9 cellular contexts compared by ENCODE assay signal in genomic region chr9:129610473-129611301, GRCh38. TPM values are rescaled to one million over a fixed set of nuclear protein-coding genes. Genes with fewer than 3 reads are reported as not detected.
DNase-seq lines count a peak whose midpoint lies in the region; ATAC-seq, FAIRE-seq and TF ChIP-seq lines count a peak whose summit lies in the region.
"Had no signal": no experiment of that assay in that cellular context is flagged by ENCODE, and none has a peak within 500 bp of the region (broad histone marks: within the 10 kb centered on the region; RNA-seq: fewer than 3 reads in every experiment).

No MANE protein-coding gene starts in this region.

- in situ Hi-C loops in SK-MEL-5 (cut with HindIII; ENCODE audit: low pct_unique_long_range_greater_than_20kb, low sequenced_read_pairs): no loop called here

- peaks cover 15% of the 10 kb centered on the region for H3K27me3 ChIP-seq in HUES48 (ENCODE audit: control insufficient read depth, insufficient read depth, low read length)
- peaks cover 11% of the 10 kb centered on the region for H3K27me3 ChIP-seq in neutrophil
- no peaks in the 10 kb centered on the region for H3K27me3 ChIP-seq in thoracic aorta (replicated peaks; ENCODE audit: insufficient read depth)

- no peak overlapping the region for H3K9ac ChIP-seq in HUES48 (ENCODE audit: low read depth, low read length)

- peak; percentile 49 for DNase-seq in DMS153 treated with DMSO at 0.1 percent for 48 hours (lab: John Stamatoyannopoulos, UW; ENCODE audit: unreplicated experiment)
- DNase-seq in DMS153 (lab: John Stamatoyannopoulos, UW): no peak
- peak; percentile 77 for DNase-seq in SK-MEL-5 (ENCODE audit: low read depth, low spot score)
- DNase-seq in activated naive CD4-positive, alpha-beta T cell treated with Interleukin-2 at 50 U/mL for 16 hours: peak; percentile 73
- peak; percentile 83 to 88 for DNase-seq in frontal cortex (ENCODE audit: low spot score in 2 of 2)
- DNase-seq in thoracic aorta (ENCODE audit: low spot score): no peak

- H3K27ac ChIP-seq in HUES48 (ENCODE audit: low read depth, low read length) (no peak overlapping the region), neutrophil (peak overlapping the region; percentile 80), thoracic aorta (peak overlapping the region; percentile 89 to 96)

- peaks cover 17% of the 10 kb centered on the region; the same call in 1 of the 2 replicates for H3K4me1 ChIP-seq in HUES48 (ENCODE audit: control insufficient read depth, insufficient read depth, low read length)
- H3K4me1 ChIP-seq in neutrophil (ENCODE audit: control insufficient read depth in 1 of 2, insufficient read depth in 1 of 2, low read depth in 1 of 2, low read length in 1 of 2): peaks cover 37 to 43% of the 10 kb centered on the region in 2 experiments
- H3K4me1 ChIP-seq in thoracic aorta (ENCODE audit: control insufficient read depth in 1 of 2, low read depth in 2 of 2): peaks cover 26 to 64% of the 10 kb centered on the region in 2 donors

- H3K9me3 ChIP-seq in HUES48 (ENCODE audit: control insufficient read depth, insufficient read depth, low read length) (no peaks in the 10 kb centered on the region), neutrophil (no peaks in the 10 kb centered on the region), thoracic aorta (no peaks in the 10 kb centered on the region)

- FAIRE-seq in frontal cortex (lab: Jason Lieb, UNC): no peak
- FAIRE-seq: A204.1 had no signal

- H3K4me3 ChIP-seq in HUES48 (ENCODE audit: low read depth, low read length) (peak overlapping the region; percentile 65), neutrophil (ENCODE audit: low read depth in 1 of 2, low read length in 1 of 2) (peak overlapping the region; percentile 71 to 76), thoracic aorta (peak overlapping the region; percentile 77)

- ATAC-seq in thoracic aorta (ENCODE audit: insufficient number of reproducible peaks, low FRiP score, low read depth): peak; percentile 9

- TF ChIP-seq CTCF in neutrophil (IDR thresholded peaks at IDR 0.05) (peak; percentile 97), thoracic aorta (IDR thresholded peaks at IDR 0.05) (peak; percentile 90)

- H3K36me3 ChIP-seq in HUES48 (ENCODE audit: control insufficient read depth, insufficient read depth, low read length) (no peaks in the 10 kb centered on the region), neutrophil (no peaks in the 10 kb centered on the region), thoracic aorta (no peaks in the 10 kb centered on the region)

RNA-seq across cellular contexts. Expression of gene C9orf50, which starts 10.2 kb away (rescaled TPM):
- total RNA-seq in SK-MEL-5 (2014; rRNA removed; shearing (Covaris generic)): not detected in 2 replicates
- polyA plus RNA-seq in SK-MEL-5 (2015; cell fraction: cytosol; rRNA removed): not detected in 2 replicates
- polyA plus RNA-seq in SK-MEL-5 (2015; cell fraction: nucleus; rRNA removed): not detected in 2 replicates
- total RNA-seq in frontal cortex (not detected), thoracic aorta (not detected)

RNA-seq across cellular contexts. Expression of gene NTMT1, which starts 15.3 kb away (rescaled TPM):
- total RNA-seq in SK-MEL-5 (2014; rRNA removed; shearing (Covaris generic)): 35.7 and 41.0 TPM in 2 replicates
- 43.2 and 55.5 TPM in 2 replicates for polyA plus RNA-seq in SK-MEL-5 (2015; cell fraction: cytosol; rRNA removed)
- polyA plus RNA-seq in SK-MEL-5 (2015; cell fraction: nucleus; rRNA removed): 25.2 and 39.4 TPM in 2 replicates
- 11.4 TPM for total RNA-seq in frontal cortex
- total RNA-seq in thoracic aorta: 10 to 100 TPM; 16.9 to 27.2 TPM

RNA-seq across cellular contexts. Expression of gene ASB6, which starts 31.3 kb away (rescaled TPM):
- 14.2 and 17.3 TPM in 2 replicates for total RNA-seq in SK-MEL-5 (2014; rRNA removed; shearing (Covaris generic))
- polyA plus RNA-seq in SK-MEL-5 (2015; cell fraction: cytosol; rRNA removed): 40.3 and 52.9 TPM in 2 replicates
- polyA plus RNA-seq in SK-MEL-5 (2015; cell fraction: nucleus; rRNA removed): 70.7 and 76.5 TPM in 2 replicates
- total RNA-seq in frontal cortex: 10.6 TPM
- 10 to 100 TPM; 23.0 to 31.0 TPM for total RNA-seq in thoracic aorta

RNA-seq across cellular contexts. Expression of gene PRRX2, which starts 54.8 kb away (rescaled TPM):
- total RNA-seq in SK-MEL-5 (2014; rRNA removed; shearing (Covaris generic)): 0.29 and 0.40 TPM in 2 replicates
- 0.19 and 0.49 TPM in 2 replicates for polyA plus RNA-seq in SK-MEL-5 (2015; cell fraction: cytosol; rRNA removed)
- not detected in 2 replicates for polyA plus RNA-seq in SK-MEL-5 (2015; cell fraction: nucleus; rRNA removed)
- total RNA-seq in frontal cortex (not detected), thoracic aorta (10 to 100 TPM; 42.0 to 66.1 TPM)

Comparison
In these comparisons a context has a peak if more than half of its experiments do, and no peak if none do; other contexts are left out.
1. DNase-seq: peak in DMS153 treated with DMSO at 0.1 percent for 48 hours (single experiment), SK-MEL-5 (single experiment), activated naive CD4-positive, alpha-beta T cell treated with Interleukin-2 at 50 U/mL for 16 hours (single experiment) and frontal cortex (2 of 2); none in DMS153 (single experiment) and thoracic aorta (single experiment).
2. Peak in every context shown above with its lines, with median percentiles within 50 percentile points of each other: H3K4me3 ChIP-seq.